In the genomic region with DNA sequence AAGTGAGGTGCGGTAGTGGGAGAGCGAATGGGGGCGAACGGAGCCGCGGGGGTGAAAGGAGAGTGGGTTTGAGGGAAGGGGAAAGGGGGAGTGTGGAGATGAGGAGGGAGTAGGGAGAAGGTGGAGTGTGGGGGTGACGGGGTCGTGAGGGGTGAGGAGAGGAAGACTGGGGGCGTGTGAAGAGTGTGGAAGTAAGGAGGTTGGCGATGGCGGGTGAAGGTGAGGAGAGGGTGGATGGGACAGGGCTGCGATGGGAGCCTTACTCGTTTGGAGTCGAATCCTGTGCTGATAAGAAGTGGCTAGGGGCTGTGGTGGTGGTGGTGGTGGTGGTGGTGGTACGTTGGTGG, we compare ENCODE assay signal across 7 cellular contexts.
DNase-seq lines count a peak whose midpoint lies in the region; ATAC-seq, FAIRE-seq and TF ChIP-seq lines count a peak whose summit lies in the region.
"Not testable (repeated sequence)": the region's sequence is repeated elsewhere in the genome, so short reads cannot be mapped to it uniquely, and the experiment has no call there.

No MANE protein-coding gene starts in this region.

- not testable (repeated sequence) for TF ChIP-seq CTCF in astrocyte of the cerebellum (IDR thresholded peaks at IDR 0.05; ENCODE audit: low read depth, low read length, missing control alignments); HepG2 (CRISPR knock-in tag; IDR thresholded peaks at IDR 0.05); prostate gland (IDR thresholded peaks at IDR 0.05)

- H3K36me3 Mint-ChIP-seq in T-cell, result not testable (repeated sequence)

- BruUV-seq in HepG2 (replicated peaks; lab: Mats Ljungman, UMichigan), result not testable (repeated sequence)

- not testable (repeated sequence) for H3K27ac Mint-ChIP-seq in T-cell

- TF ChIP-seq EP300 in HepG2 (IDR thresholded peaks at IDR 0.05; ENCODE audit: low read depth in 2 of 2, low read length in 2 of 2); HepG2 (CRISPR knock-in tag; IDR thresholded peaks at IDR 0.05; ENCODE audit: borderline replicate concordance): not testable (repeated sequence)

- not testable (repeated sequence) for H3K27me3 Mint-ChIP-seq in T-cell

- not testable (repeated sequence) for DNase-seq in T-cell; astrocyte of the cerebellum (ENCODE audit: low read depth); HepG2 (ENCODE audit: low spot score); prostate gland (ENCODE audit: low spot score)
- DNase-seq in fibroblast of peridontal ligament (ENCODE audit: extremely low read depth), result peak; percentile 1

- H3K9me3 Mint-ChIP-seq in T-cell, result not testable (repeated sequence)

- 0% methylated on average over 8 of the region's 15 CpGs for WGBS in HepG2 (ENCODE audit: low lambda C conversion rate)
- under 1% methylated on average over 7 of the region's 15 CpGs for WGBS in prostate gland

- POLR2A ChIA-PET in T-cell (lab: Charles Lee); HepG2 (lab: Yijun Ruan, JAX): not testable (repeated sequence)

- H3K4me3 Mint-ChIP-seq in T-cell, result peak overlapping the region; percentile 69 to 82 (median 77)

- H3K9me3 ChIP-seq in HepG2 (ENCODE audit: low read length); prostate gland: not testable (repeated sequence)

- not testable (repeated sequence) for H3K36me3 ChIP-seq in HepG2 (replicated peaks in 1 of 2; ENCODE audit: control insufficient read depth in 1 of 2, insufficient read depth in 2 of 2, low read length in 2 of 2); prostate gland

- not testable (repeated sequence) for H3K4me2 ChIP-seq in HepG2 (ENCODE audit: low read depth, low read length)

- not testable (repeated sequence) for FAIRE-seq in HepG2 (lab: Jason Lieb, UNC)

- intact Hi-C loops in HepG2 (cut with micrococcal nuclease; ENCODE audit: unreplicated experiment); prostate gland (cut with DNase I): not testable (repeated sequence)

- not testable (repeated sequence) for H2AFZ ChIP-seq in HepG2 (ENCODE audit: low read length)

- peak; percentile 5 for ATAC-seq in GM18867 (IDR thresholded peaks at IDR 0.05; ENCODE audit: unreplicated experiment)
- peak; percentile 22 for ATAC-seq in HG03457 (IDR thresholded peaks at IDR 0.05; ENCODE audit: unreplicated experiment)
- peak; percentile 8 to 41 (median 32) for ATAC-seq in T-cell (replicated peaks in 1 of 4)
- peak; percentile 71 for ATAC-seq in HepG2

- not testable (repeated sequence) for H3K4me1 Mint-ChIP-seq in T-cell

- not testable (repeated sequence) for H3K79me2 ChIP-seq in HepG2 (ENCODE audit: insufficient read depth, low read length)

- TF ChIP-seq RAD21 in HepG2 (CRISPR knock-in tag; IDR thresholded peaks at IDR 0.05), result not testable (repeated sequence)

- not testable (repeated sequence) for H4K20me1 ChIP-seq in HepG2 (ENCODE audit: insufficient read depth, low read length)

- not testable (repeated sequence) for H3K27ac ChIP-seq in HepG2 (ENCODE audit: extremely low read length, insufficient read depth, low read length); prostate gland

- H3K27me3 ChIP-seq in HepG2 (ENCODE audit: control insufficient read depth in 1 of 2, insufficient read depth in 2 of 2, low read length in 2 of 2); prostate gland (replicated peaks; ENCODE audit: insufficient read depth): not testable (repeated sequence)

- in situ Hi-C loops in astrocyte of the cerebellum (cut with HindIII; ENCODE audit: low sequenced_read_pairs); HepG2 (cut with HindIII; ENCODE audit: extremely low pct_ligation_motif_present, low pct_unique_long_range_greater_than_20kb): not testable (repeated sequence)

- H3K4me1 ChIP-seq in HepG2 (ENCODE audit: insufficient read depth, low read length); prostate gland (replicated peaks): not testable (repeated sequence)

- CTCF ChIA-PET in T-cell (lab: Charles Lee); HepG2 (lab: Yijun Ruan, JAX; ENCODE audit: low intra/inter-chr PET ratio, low total read pairs): not testable (repeated sequence)

- not testable (repeated sequence) for TF ChIP-seq POLR2A in HepG2 (IDR thresholded peaks at IDR 0.05; ENCODE audit: insufficient read depth in 1 of 2, low read depth in 2 of 2, low read length in 2 of 2); prostate gland (IDR thresholded peaks at IDR 0.05)

- peak overlapping the region; percentile 56; the same call in 1 of the 2 replicates for H3K9ac ChIP-seq in HepG2 (ENCODE audit: insufficient read depth, low read depth, low read length)

- H3K4me3 ChIP-seq in astrocyte of the cerebellum (ENCODE audit: low read depth, low read length), result peak overlapping the region; percentile 32
- peak overlapping the region in 2 of 3 experiments; percentile 63 to 66; a peak in 3 of 6 replicates for H3K4me3 ChIP-seq in HepG2 (replicated peaks in 1 of 3; ENCODE audit: insufficient read depth in 1 of 3, low read depth in 2 of 3, low read length in 3 of 3)
- H3K4me3 ChIP-seq in prostate gland, result peak overlapping the region; percentile 15 to 38

Comparison
In these comparisons a context has a peak if more than half of its experiments do, and no peak if none do; other contexts are left out.
1. ATAC-seq: peak in every context shown above with its lines; median percentile 71 in HepG2; 32 in T-cell; 22 in HG03457; 5 in GM18867.